Comparison of ENCODE assay signal across 29 cellular contexts in genomic region chr1:92887465-92887864, GRCh38.
"Had no signal": no experiment of that assay in that cellular context is flagged by ENCODE, and none has a peak within 500 bp of the region (broad histone marks: within the 10 kb centered on the region; RNA-seq: fewer than 3 reads in every experiment).

No MANE protein-coding gene starts in this region.

- H3K79me2 ChIP-seq: parathyroid adenoma had no signal

- H3K9ac ChIP-seq: parathyroid adenoma had no signal

- DNase-seq: activated CD4-positive, alpha-beta T cell treated with anti-CD3 and anti-CD28 coated beads for 48 hours; activated CD4-positive, alpha-beta T cell treated with anti-CD3 and anti-CD28 coated beads, Interleukin-2, amount 50 U/mL, for 48 hours; activated CD8-positive, alpha-beta memory T cell treated with anti-CD3 and anti-CD28 coated beads for 24 hours; central memory CD4-positive, alpha-beta T cell; hippocampal formation; left cardiac atrium; mammary epithelial cell; naive thymus-derived CD8-positive, alpha-beta T cell; nucleus accumbens; stimulated activated CD4-positive, alpha-beta T cell treated with anti-CD3 and anti-CD28 coated beads, Interleukin-15, amount 100 ng/mL, for 24 hours; stimulated activated CD4-positive, alpha-beta T cell treated with anti-CD3 and anti-CD28 coated beads, Interleukin-2, amount 100 ng/mL, for 24 hours; stimulated activated naive CD4-positive, alpha-beta T cell; T-helper 9 cell; tibial artery; WERI-Rb-1 had no signal

- H3K27me3 Mint-ChIP-seq: naive thymus-derived CD8-positive, alpha-beta T cell had no signal

- H3K4me3 Mint-ChIP-seq: mesothelial cell of epicardium; naive thymus-derived CD8-positive, alpha-beta T cell; neural crest cell; T-helper 1 cell treated with Interleukin-12 subunit alpha and Interleukin-12 subunit beta and Interleukin-4 antibody, amounts not matched to agents 30 μg/mL and 1 μg/mL, for 36 hours had no signal

- H3K4me1 ChIP-seq: breast epithelium, gastroesophageal sphincter, parathyroid adenoma, right atrium auricular region, suprapubic skin had no signal

- ATAC-seq: activated CD4-positive, CD25-positive, alpha-beta regulatory T cell treated with anti-CD3 and anti-CD28 coated beads, Interleukin-2, amount 50 U/mL, for 24 hours; activated naive CD4-positive, alpha-beta T cell treated with anti-CD3 and anti-CD28 coated beads, Interleukin-2, amount 50 U/mL, for 72 hours; gastroesophageal sphincter; left cardiac atrium; naive thymus-derived CD8-positive, alpha-beta T cell had no signal

- H3K4me3 ChIP-seq: breast epithelium, gastroesophageal sphincter, right atrium auricular region, suprapubic skin, tibial artery had no signal

- FAIRE-seq: endothelial cell of umbilical vein, keratinocyte, TTC549, urothelium cell line had no signal

- H2AFZ ChIP-seq: parathyroid adenoma had no signal

- H3K4me1 Mint-ChIP-seq: mesothelial cell of epicardium, neural crest cell had no signal

- H3K36me3 ChIP-seq: breast epithelium, gastroesophageal sphincter, right atrium auricular region, suprapubic skin, tibial artery, WERI-Rb-1 had no signal

- H3K9me3 ChIP-seq: gastroesophageal sphincter had no signal

- H3K27ac ChIP-seq: breast epithelium, gastroesophageal sphincter, parathyroid adenoma, right atrium auricular region, suprapubic skin, tibial artery, WERI-Rb-1 had no signal

- H3K27ac Mint-ChIP-seq: activated naive CD4-positive, alpha-beta T cell treated with anti-CD3 and anti-CD28 coated beads, Interleukin-2, amount 50 U/mL, for 72 hours; mesothelial cell of epicardium; T-helper 1 cell treated with Interleukin-12 subunit alpha and Interleukin-12 subunit beta and Interleukin-4 antibody, amounts not matched to agents 30 μg/mL and 1 μg/mL, for 36 hours had no signal

- H3K27me3 ChIP-seq: breast epithelium, gastroesophageal sphincter, right atrium auricular region, suprapubic skin, tibial artery had no signal
